Comparison of ENCODE assay signal across 2 cellular contexts in the genomic region with DNA sequence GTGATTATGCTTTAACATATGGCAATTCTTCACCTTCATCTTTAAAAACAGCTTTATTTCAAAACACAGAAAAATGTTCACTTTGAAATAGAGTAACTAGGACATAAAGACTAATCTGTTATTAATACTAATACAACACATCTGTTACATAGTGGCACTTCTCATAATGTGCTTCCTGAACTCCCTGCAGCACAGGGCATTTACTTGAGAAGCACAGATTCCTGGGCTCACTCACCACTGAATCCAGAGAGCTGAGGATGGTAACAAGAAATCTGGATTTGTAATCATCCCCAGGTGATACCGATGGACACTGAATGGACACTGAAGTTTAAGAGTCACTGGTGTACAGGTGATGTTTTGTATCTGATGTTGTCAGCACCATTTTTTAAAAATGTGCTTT.
TF ChIP-seq lines count a peak whose summit lies in the region.

No MANE protein-coding gene starts in this region.

TF ChIP-seq in GM23338, 12 proteins besides CTCF, POLR2A, EP300 and RAD21:
- TF ChIP-seq, protein P1, sequence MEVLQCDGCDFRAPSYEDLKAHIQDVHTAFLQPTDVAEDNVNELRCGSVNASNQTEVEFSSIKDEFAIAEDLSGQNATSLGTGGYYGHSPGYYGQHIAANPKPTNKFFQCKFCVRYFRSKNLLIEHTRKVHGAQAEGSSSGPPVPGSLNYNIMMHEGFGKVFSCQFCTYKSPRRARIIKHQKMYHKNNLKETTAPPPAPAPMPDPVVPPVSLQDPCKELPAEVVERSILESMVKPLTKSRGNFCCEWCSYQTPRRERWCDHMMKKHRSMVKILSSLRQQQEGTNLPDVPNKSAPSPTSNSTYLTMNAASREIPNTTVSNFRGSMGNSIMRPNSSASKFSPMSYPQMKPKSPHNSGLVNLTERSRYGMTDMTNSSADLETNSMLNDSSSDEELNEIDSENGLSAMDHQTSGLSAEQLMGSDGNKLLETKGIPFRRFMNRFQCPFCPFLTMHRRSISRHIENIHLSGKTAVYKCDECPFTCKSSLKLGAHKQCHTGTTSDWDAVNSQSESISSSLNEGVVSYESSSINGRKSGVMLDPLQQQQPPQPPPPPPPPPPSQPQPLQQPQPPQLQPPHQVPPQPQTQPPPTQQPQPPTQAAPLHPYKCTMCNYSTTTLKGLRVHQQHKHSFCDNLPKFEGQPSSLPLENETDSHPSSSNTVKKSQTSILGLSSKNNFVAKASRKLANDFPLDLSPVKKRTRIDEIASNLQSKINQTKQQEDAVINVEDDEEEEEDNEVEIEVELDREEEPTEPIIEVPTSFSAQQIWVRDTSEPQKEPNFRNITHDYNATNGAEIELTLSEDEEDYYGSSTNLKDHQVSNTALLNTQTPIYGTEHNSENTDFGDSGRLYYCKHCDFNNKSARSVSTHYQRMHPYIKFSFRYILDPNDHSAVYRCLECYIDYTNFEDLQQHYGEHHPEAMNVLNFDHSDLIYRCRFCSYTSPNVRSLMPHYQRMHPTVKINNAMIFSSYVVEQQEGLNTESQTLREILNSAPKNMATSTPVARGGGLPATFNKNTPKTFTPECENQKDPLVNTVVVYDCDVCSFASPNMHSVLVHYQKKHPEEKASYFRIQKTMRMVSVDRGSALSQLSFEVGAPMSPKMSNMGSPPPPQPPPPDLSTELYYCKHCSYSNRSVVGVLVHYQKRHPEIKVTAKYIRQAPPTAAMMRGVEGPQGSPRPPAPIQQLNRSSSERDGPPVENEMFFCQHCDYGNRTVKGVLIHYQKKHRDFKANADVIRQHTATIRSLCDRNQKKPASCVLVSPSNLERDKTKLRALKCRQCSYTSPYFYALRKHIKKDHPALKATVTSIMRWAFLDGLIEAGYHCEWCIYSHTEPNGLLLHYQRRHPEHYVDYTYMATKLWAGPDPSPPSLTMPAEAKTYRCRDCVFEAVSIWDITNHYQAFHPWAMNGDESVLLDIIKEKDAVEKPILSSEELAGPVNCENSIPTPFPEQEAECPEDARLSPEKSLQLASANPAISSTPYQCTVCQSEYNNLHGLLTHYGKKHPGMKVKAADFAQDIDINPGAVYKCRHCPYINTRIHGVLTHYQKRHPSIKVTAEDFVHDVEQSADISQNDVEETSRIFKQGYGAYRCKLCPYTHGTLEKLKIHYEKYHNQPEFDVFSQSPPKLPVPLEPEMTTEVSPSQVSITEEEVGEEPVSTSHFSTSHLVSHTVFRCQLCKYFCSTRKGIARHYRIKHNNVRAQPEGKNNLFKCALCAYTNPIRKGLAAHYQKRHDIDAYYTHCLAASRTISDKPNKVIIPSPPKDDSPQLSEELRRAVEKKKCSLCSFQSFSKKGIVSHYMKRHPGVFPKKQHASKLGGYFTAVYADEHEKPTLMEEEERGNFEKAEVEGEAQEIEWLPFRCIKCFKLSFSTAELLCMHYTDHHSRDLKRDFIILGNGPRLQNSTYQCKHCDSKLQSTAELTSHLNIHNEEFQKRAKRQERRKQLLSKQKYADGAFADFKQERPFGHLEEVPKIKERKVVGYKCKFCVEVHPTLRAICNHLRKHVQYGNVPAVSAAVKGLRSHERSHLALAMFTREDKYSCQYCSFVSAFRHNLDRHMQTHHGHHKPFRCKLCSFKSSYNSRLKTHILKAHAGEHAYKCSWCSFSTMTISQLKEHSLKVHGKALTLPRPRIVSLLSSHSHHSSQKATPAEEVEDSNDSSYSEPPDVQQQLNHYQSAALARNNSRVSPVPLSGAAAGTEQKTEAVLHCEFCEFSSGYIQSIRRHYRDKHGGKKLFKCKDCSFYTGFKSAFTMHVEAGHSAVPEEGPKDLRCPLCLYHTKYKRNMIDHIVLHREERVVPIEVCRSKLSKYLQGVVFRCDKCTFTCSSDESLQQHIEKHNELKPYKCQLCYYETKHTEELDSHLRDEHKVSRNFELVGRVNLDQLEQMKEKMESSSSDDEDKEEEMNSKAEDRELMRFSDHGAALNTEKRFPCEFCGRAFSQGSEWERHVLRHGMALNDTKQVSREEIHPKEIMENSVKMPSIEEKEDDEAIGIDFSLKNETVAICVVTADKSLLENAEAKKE (CRISPR knock-in tag; IDR thresholded peaks at IDR 0.05) = no peak
- TF ChIP-seq CREB1 (CRISPR knock-in tag; IDR thresholded peaks at IDR 0.05; ENCODE audit: low read depth) = no peak
- TF ChIP-seq, protein P2, sequence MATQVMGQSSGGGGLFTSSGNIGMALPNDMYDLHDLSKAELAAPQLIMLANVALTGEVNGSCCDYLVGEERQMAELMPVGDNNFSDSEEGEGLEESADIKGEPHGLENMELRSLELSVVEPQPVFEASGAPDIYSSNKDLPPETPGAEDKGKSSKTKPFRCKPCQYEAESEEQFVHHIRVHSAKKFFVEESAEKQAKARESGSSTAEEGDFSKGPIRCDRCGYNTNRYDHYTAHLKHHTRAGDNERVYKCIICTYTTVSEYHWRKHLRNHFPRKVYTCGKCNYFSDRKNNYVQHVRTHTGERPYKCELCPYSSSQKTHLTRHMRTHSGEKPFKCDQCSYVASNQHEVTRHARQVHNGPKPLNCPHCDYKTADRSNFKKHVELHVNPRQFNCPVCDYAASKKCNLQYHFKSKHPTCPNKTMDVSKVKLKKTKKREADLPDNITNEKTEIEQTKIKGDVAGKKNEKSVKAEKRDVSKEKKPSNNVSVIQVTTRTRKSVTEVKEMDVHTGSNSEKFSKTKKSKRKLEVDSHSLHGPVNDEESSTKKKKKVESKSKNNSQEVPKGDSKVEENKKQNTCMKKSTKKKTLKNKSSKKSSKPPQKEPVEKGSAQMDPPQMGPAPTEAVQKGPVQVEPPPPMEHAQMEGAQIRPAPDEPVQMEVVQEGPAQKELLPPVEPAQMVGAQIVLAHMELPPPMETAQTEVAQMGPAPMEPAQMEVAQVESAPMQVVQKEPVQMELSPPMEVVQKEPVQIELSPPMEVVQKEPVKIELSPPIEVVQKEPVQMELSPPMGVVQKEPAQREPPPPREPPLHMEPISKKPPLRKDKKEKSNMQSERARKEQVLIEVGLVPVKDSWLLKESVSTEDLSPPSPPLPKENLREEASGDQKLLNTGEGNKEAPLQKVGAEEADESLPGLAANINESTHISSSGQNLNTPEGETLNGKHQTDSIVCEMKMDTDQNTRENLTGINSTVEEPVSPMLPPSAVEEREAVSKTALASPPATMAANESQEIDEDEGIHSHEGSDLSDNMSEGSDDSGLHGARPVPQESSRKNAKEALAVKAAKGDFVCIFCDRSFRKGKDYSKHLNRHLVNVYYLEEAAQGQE (IDR thresholded peaks at IDR 0.05; ENCODE audit: unreplicated experiment) = no peak
- TF ChIP-seq ZNF114 (CRISPR knock-in tag; IDR thresholded peaks at IDR 0.05) = no peak
- TF ChIP-seq STAT1 (IDR thresholded peaks at IDR 0.05; ENCODE audit: unreplicated experiment) = no peak
- no peak for TF ChIP-seq NANOG (IDR thresholded peaks at IDR 0.05; ENCODE audit: borderline replicate concordance)
- TF ChIP-seq EZH2phosphoT487 (IDR thresholded peaks at IDR 0.05; ENCODE audit: unreplicated experiment) = no peak
- TF ChIP-seq JUNB (IDR thresholded peaks at IDR 0.05; ENCODE audit: unreplicated experiment) = no peak
TF ChIP-seq in GM23338: peak in this region for 0.

TF ChIP-seq in WTC11, 78 proteins besides CTCF, POLR2A, EP300 and RAD21 (continued from another document):
- TF ChIP-seq, protein P3, sequence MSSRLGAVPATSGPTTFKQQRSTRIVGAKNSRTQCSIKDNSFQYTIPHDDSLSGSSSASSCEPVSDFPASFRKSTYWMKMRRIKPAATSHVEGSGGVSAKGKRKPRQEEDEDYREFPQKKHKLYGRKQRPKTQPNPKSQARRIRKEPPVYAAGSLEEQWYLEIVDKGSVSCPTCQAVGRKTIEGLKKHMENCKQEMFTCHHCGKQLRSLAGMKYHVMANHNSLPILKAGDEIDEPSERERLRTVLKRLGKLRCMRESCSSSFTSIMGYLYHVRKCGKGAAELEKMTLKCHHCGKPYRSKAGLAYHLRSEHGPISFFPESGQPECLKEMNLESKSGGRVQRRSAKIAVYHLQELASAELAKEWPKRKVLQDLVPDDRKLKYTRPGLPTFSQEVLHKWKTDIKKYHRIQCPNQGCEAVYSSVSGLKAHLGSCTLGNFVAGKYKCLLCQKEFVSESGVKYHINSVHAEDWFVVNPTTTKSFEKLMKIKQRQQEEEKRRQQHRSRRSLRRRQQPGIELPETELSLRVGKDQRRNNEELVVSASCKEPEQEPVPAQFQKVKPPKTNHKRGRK (CRISPR knock-in tag; IDR thresholded peaks at IDR 0.05; ENCODE audit: borderline replicate concordance) = no peak
- TF ChIP-seq SMAD4 (CRISPR knock-in tag; IDR thresholded peaks at IDR 0.05) = no peak
- TF ChIP-seq, protein P4, sequence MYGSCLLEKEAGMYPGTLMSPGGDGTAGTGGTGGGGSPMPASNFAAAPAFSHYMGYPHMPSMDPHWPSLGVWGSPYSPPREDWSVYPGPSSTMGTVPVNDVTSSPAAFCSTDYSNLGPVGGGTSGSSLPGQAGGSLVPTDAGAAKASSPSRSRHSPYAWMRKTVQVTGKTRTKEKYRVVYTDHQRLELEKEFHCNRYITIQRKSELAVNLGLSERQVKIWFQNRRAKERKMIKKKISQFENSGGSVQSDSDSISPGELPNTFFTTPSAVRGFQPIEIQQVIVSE (CRISPR knock-in tag; IDR thresholded peaks at IDR 0.05; ENCODE audit: borderline replicate concordance) = no peak
- TF ChIP-seq, protein P5, sequence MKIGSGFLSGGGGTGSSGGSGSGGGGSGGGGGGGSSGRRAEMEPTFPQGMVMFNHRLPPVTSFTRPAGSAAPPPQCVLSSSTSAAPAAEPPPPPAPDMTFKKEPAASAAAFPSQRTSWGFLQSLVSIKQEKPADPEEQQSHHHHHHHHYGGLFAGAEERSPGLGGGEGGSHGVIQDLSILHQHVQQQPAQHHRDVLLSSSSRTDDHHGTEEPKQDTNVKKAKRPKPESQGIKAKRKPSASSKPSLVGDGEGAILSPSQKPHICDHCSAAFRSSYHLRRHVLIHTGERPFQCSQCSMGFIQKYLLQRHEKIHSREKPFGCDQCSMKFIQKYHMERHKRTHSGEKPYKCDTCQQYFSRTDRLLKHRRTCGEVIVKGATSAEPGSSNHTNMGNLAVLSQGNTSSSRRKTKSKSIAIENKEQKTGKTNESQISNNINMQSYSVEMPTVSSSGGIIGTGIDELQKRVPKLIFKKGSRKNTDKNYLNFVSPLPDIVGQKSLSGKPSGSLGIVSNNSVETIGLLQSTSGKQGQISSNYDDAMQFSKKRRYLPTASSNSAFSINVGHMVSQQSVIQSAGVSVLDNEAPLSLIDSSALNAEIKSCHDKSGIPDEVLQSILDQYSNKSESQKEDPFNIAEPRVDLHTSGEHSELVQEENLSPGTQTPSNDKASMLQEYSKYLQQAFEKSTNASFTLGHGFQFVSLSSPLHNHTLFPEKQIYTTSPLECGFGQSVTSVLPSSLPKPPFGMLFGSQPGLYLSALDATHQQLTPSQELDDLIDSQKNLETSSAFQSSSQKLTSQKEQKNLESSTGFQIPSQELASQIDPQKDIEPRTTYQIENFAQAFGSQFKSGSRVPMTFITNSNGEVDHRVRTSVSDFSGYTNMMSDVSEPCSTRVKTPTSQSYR (CRISPR knock-in tag; IDR thresholded peaks at IDR 0.05) = no peak
